In genomic region chr1:1768249-1768992, GRCh38 we compare ENCODE assay signal across 23 cellular contexts.
"Had no signal": no experiment of that assay in that cellular context is flagged by ENCODE, and none has a peak within 500 bp of the region (broad histone marks: within the 10 kb centered on the region; RNA-seq: fewer than 3 reads in every experiment).

No MANE protein-coding gene starts in this region.

- H3K27ac ChIP-seq: brain microvascular endothelial cell, left lung, pancreas, psoas muscle, stomach, thyroid gland had no signal

- H3K4me3 Mint-ChIP-seq: activated CD4-positive, alpha-beta memory T cell treated with anti-CD3 and anti-CD28 coated beads, Interleukin-2, amount 10 ng/mL, durations not matched to agents 7 days and 5 days; activated CD4-positive, alpha-beta T cell treated with anti-CD3 and anti-CD28 coated beads, Interleukin-2, amount 10 ng/mL, durations not matched to agents 7 days and 5 days; nephron progenitor cell; stimulated activated naive B cell treated with anti-CD40 and anti-IgM and Interleukin-4, amounts not matched to agents 10 μg/mL and 1 μg/mL and 100 μg/mL, for 72 hours; T-helper 17 cell had no signal

- H3K4me1 ChIP-seq: psoas muscle had no signal

- ATAC-seq: esophagus mucosa; left lung; pancreas; psoas muscle; stimulated activated naive B cell treated with anti-CD40 and anti-IgM and Interleukin-4, amounts not matched to agents 10 μg/mL and 1 μg/mL and 100 μg/mL, for 72 hours; T-helper 17 cell had no signal

- H3K27ac Mint-ChIP-seq: activated CD4-positive, alpha-beta memory T cell treated with anti-CD3 and anti-CD28 coated beads, Interleukin-2, amount 10 ng/mL, durations not matched to agents 7 days and 5 days; activated CD4-positive, alpha-beta T cell treated with anti-CD3 and anti-CD28 coated beads, Interleukin-2, amount 10 ng/mL, durations not matched to agents 7 days and 5 days; nephron progenitor cell; stimulated activated naive B cell treated with anti-CD40 and anti-IgM and Interleukin-4, amounts not matched to agents 10 μg/mL and 1 μg/mL and 100 μg/mL, for 72 hours had no signal

- H3K27me3 ChIP-seq: brain microvascular endothelial cell, left lung, pancreas, stomach, thyroid gland had no signal

- H3K9me3 ChIP-seq: left lung, pancreas, thyroid gland had no signal

- H3K4me3 ChIP-seq: left lung, pancreas, psoas muscle, smooth muscle cell, stomach, thyroid gland had no signal

- DNase-seq: activated CD4-positive, alpha-beta memory T cell treated with anti-CD3 and anti-CD28 coated beads, Interleukin-2, amount 10 ng/mL, durations not matched to agents 7 days and 5 days; activated CD4-positive, alpha-beta T cell treated with anti-CD3 and anti-CD28 coated beads for 1 hour; activated CD4-positive, alpha-beta T cell treated with anti-CD3 and anti-CD28 coated beads, Interleukin-2, amount 10 ng/mL, durations not matched to agents 7 days and 5 days; activated effector memory CD4-positive, alpha-beta T cell treated with anti-CD3 and anti-CD28 coated beads, Interleukin-2, amount 50 U/mL, for 16 hours; activated naive CD4-positive, alpha-beta T cell treated with anti-CD3 and anti-CD28 coated beads, Interleukin-2, amount 50 U/mL, for 16 hours; amniotic stem cell; brain microvascular endothelial cell; cortex of kidney; foreskin fibroblast; hippocampal formation; left lung; nephron progenitor cell; psoas muscle; stimulated activated CD4-positive, alpha-beta T cell treated with anti-CD3 and anti-CD28 coated beads, Interleukin-15, amount 100 ng/mL, for 24 hours; stimulated activated CD4-positive, alpha-beta T cell treated with anti-CD3 and anti-CD28 coated beads, Interleukin-2, amount 100 ng/mL, for 24 hours; stimulated activated naive B cell treated with anti-CD40 and anti-IgM and Interleukin-4, amounts not matched to agents 10 μg/mL and 1 μg/mL and 100 μg/mL, for 72 hours; stomach; T-helper 17 cell; T1000; thyroid gland had no signal

- H3K27me3 Mint-ChIP-seq: activated CD4-positive, alpha-beta memory T cell treated with anti-CD3 and anti-CD28 coated beads, Interleukin-2, amount 10 ng/mL, durations not matched to agents 7 days and 5 days; activated CD4-positive, alpha-beta T cell treated with anti-CD3 and anti-CD28 coated beads, Interleukin-2, amount 10 ng/mL, durations not matched to agents 7 days and 5 days; stimulated activated naive B cell treated with anti-CD40 and anti-IgM and Interleukin-4, amounts not matched to agents 10 μg/mL and 1 μg/mL and 100 μg/mL, for 72 hours; T-helper 17 cell had no signal
